ENCODE assay signal across 19 cellular contexts in genomic region chr2:213090772-213091171, GRCh38.
DNase-seq lines count a peak whose midpoint lies in the region; ATAC-seq and TF ChIP-seq lines count a peak whose summit lies in the region.
"Had no signal": no experiment of that assay in that cellular context is flagged by ENCODE, and none has a peak within 500 bp of the region (broad histone marks: within the 10 kb centered on the region; RNA-seq: fewer than 3 reads in every experiment).

No MANE protein-coding gene starts in this region.

- no peaks in the 10 kb centered on the region for H3K9me3 ChIP-seq in DND-41 (ENCODE audit: insufficient read depth, low read length, severe bottlenecking)
- no peaks in the 10 kb centered on the region for H3K9me3 ChIP-seq in gastrocnemius medialis
- H3K9me3 ChIP-seq in right atrium auricular region, result no peaks in the 10 kb centered on the region
- no peaks in the 10 kb centered on the region for H3K9me3 ChIP-seq in heart right ventricle
- H3K9me3 ChIP-seq: A549, Caco-2, HAP-1 had no signal

- H3K79me2 ChIP-seq in DND-41 (ENCODE audit: insufficient read depth, low read length), result peaks cover 93% of the 10 kb centered on the region

- H3K4me3 ChIP-seq in DND-41 (ENCODE audit: low read depth in 1 of 2, low read length in 2 of 2) (no peak overlapping the region), gastrocnemius medialis (no peak overlapping the region), right atrium auricular region (no peak overlapping the region), heart right ventricle (no peak overlapping the region)
- H3K4me3 ChIP-seq: A549, HAP-1 had no signal

- H3K4me2 ChIP-seq in DND-41 (ENCODE audit: insufficient read depth, low read length), result no peak overlapping the region
- H3K4me2 ChIP-seq: A549 had no signal

- no peaks in the 10 kb centered on the region for H3K9me3 Mint-ChIP-seq in central memory CD8-positive, alpha-beta T cell
- peaks cover 6% of the 10 kb centered on the region for H3K9me3 Mint-ChIP-seq in natural killer cell treated with Interleukin-12 subunit alpha and Interleukin-12 subunit beta and Interleukin-15 and Interleukin-18, amount 100 ng/mL, for 72 hours
- H3K9me3 Mint-ChIP-seq: CD8-positive, alpha-beta T cell; HFFc6 had no signal

- H3K27me3 ChIP-seq in DND-41 (ENCODE audit: insufficient read depth, low read length, poor library complexity) (no peaks in the 10 kb centered on the region), gastrocnemius medialis (no peaks in the 10 kb centered on the region), right atrium auricular region (no peaks in the 10 kb centered on the region), heart right ventricle (no peaks in the 10 kb centered on the region)

- no peak overlapping the region for H3K9ac ChIP-seq in DND-41 (ENCODE audit: low read depth, low read length)

- H2AFZ ChIP-seq in DND-41 (ENCODE audit: low read depth, low read length), result no peak overlapping the region

- no peak overlapping the region for H3K4me3 Mint-ChIP-seq in central memory CD8-positive, alpha-beta T cell
- no peak overlapping the region for H3K4me3 Mint-ChIP-seq in natural killer cell treated with Interleukin-12 subunit alpha and Interleukin-12 subunit beta and Interleukin-15 and Interleukin-18, amount 100 ng/mL, for 72 hours
- H3K4me3 Mint-ChIP-seq: CD8-positive, alpha-beta T cell; HFFc6 had no signal

- H3K27ac Mint-ChIP-seq in central memory CD8-positive, alpha-beta T cell (ENCODE audit: low read depth), result peak overlapping the region; percentile 58
- H3K27ac Mint-ChIP-seq in natural killer cell treated with Interleukin-12 subunit alpha and Interleukin-12 subunit beta and Interleukin-15 and Interleukin-18, amount 100 ng/mL, for 72 hours, result peak overlapping the region; percentile 36 to 54
- H3K27ac Mint-ChIP-seq: CD8-positive, alpha-beta T cell had no signal

- TF ChIP-seq CTCF in DND-41 (IDR thresholded peaks at IDR 0.05; ENCODE audit: borderline replicate concordance, extremely low read depth, low read length, poor library complexity, severe bottlenecking) (no peak), gastrocnemius medialis (IDR thresholded peaks at IDR 0.05 in 4 of 5, conservative IDR thresholded peaks at IDR 0.05 in 1 of 5) (no peak), right atrium auricular region (IDR thresholded peaks at IDR 0.05) (no peak), heart right ventricle (IDR thresholded peaks at IDR 0.05) (no peak)

- H3K4me1 Mint-ChIP-seq in central memory CD8-positive, alpha-beta T cell, result peaks cover 7% of the 10 kb centered on the region
- peaks cover 49 to 73% of the 10 kb centered on the region in 2 donors for H3K4me1 Mint-ChIP-seq in natural killer cell treated with Interleukin-12 subunit alpha and Interleukin-12 subunit beta and Interleukin-15 and Interleukin-18, amount 100 ng/mL, for 72 hours (ENCODE audit: low read depth in 2 of 2)

- intact Hi-C loops in gastrocnemius medialis (cut with DNase I; ENCODE audit: low total_unique reads) (no loop called here), heart right ventricle (cut with DNase I) (no loop called here)

- no peak for ATAC-seq in DND-41 (ENCODE audit: insufficient read depth, low read depth)
- ATAC-seq in central memory CD8-positive, alpha-beta T cell (replicated peaks; ENCODE audit: extremely low read depth, poor library complexity, severe bottlenecking), result no peak
- no peak for ATAC-seq in natural killer cell treated with Interleukin-12 subunit alpha and Interleukin-12 subunit beta and Interleukin-15 and Interleukin-18, amount 100 ng/mL, for 72 hours
- peak; percentile 21 to 74 for ATAC-seq in gastrocnemius medialis
- ATAC-seq in heart right ventricle, result no peak
- ATAC-seq: A549; CD8-positive, alpha-beta T cell had no signal

- peaks cover 45% of the 10 kb centered on the region for H3K36me3 ChIP-seq in DND-41 (ENCODE audit: insufficient read depth, low read length)
- H3K36me3 ChIP-seq in gastrocnemius medialis, result no peaks in the 10 kb centered on the region
- no peaks in the 10 kb centered on the region for H3K36me3 ChIP-seq in right atrium auricular region
- no peaks in the 10 kb centered on the region for H3K36me3 ChIP-seq in heart right ventricle
- H3K36me3 ChIP-seq: HAP-1 had no signal

- DNase-seq in DND-41 (no peak), gastrocnemius medialis (no peak), right atrium auricular region (ENCODE audit: low spot score) (no peak), AG08396 (ENCODE audit: low spot score) (no peak), DMS 273 treated with DMSO at 0.1 percent for 48 hours (lab: John Stamatoyannopoulos, UW) (no peak), heart right ventricle (no peak)
- no peak for DNase-seq in central memory CD8-positive, alpha-beta T cell (ENCODE audit: low spot score in 2 of 2)
- no peak for DNase-seq in natural killer cell treated with Interleukin-12 subunit alpha and Interleukin-12 subunit beta and Interleukin-15 and Interleukin-18, amount 100 ng/mL, for 72 hours (ENCODE audit: low spot score)
- DNase-seq: 8988T; ACHN; C1 segment of cervical spinal cord; Caco-2; CD8-positive, alpha-beta T cell; DMS79; GF-D8; GOT3; HFFc6 had no signal

- no peaks in the 10 kb centered on the region for H3K27me3 Mint-ChIP-seq in central memory CD8-positive, alpha-beta T cell
- no peaks in the 10 kb centered on the region for H3K27me3 Mint-ChIP-seq in natural killer cell treated with Interleukin-12 subunit alpha and Interleukin-12 subunit beta and Interleukin-15 and Interleukin-18, amount 100 ng/mL, for 72 hours

- peak overlapping the region; percentile 43 for H3K27ac ChIP-seq in DND-41 (ENCODE audit: low read length)
- peak overlapping the region in 2 of 4 donors; percentile 3 to 36 for H3K27ac ChIP-seq in gastrocnemius medialis
- H3K27ac ChIP-seq in right atrium auricular region, result no peak overlapping the region
- no peak overlapping the region for H3K27ac ChIP-seq in heart right ventricle
- H3K27ac ChIP-seq: A549 had no signal

- TF ChIP-seq POLR2A in gastrocnemius medialis (IDR thresholded peaks at IDR 0.05), result no peak

- peaks cover 43% of the 10 kb centered on the region for H3K4me1 ChIP-seq in DND-41 (ENCODE audit: insufficient read depth, low read length)
- H3K4me1 ChIP-seq in gastrocnemius medialis, result peaks cover 21% of the 10 kb centered on the region in 2 donors
- peaks cover 0 to 10% of the 10 kb centered on the region in 2 donors for H3K4me1 ChIP-seq in right atrium auricular region
- peaks cover 0 to 17% (median 14%) of the 10 kb centered on the region in 9 donors for H3K4me1 ChIP-seq in heart right ventricle
- H3K4me1 ChIP-seq: HAP-1 had no signal

- peaks cover 10% of the 10 kb centered on the region for H3K36me3 Mint-ChIP-seq in central memory CD8-positive, alpha-beta T cell (ENCODE audit: insufficient read depth)
- peaks cover 8% of the 10 kb centered on the region for H3K36me3 Mint-ChIP-seq in natural killer cell treated with Interleukin-12 subunit alpha and Interleukin-12 subunit beta and Interleukin-15 and Interleukin-18, amount 100 ng/mL, for 72 hours

- H4K20me1 ChIP-seq in DND-41 (ENCODE audit: insufficient read depth, low read length), result peaks cover 8% of the 10 kb centered on the region

- in situ Hi-C loops in gastrocnemius medialis (cut with MboI; ENCODE audit: low sequenced_read_pairs in 4 of 4), result no loop called here

- WGBS in heart right ventricle, 2 donors, result 65 to 77% methylated on average over 3 of the region's 3 CpGs

Comparison
In these comparisons a context has a peak if more than half of its experiments do, and no peak if none do; other contexts are left out.
1. ATAC-seq: peak in gastrocnemius medialis (2 of 2); none in DND-41 (single experiment), central memory CD8-positive, alpha-beta T cell (single experiment), natural killer cell treated with Interleukin-12 subunit alpha and Interleukin-12 subunit beta and Interleukin-15 and Interleukin-18, amount 100 ng/mL, for 72 hours (0 of 2) and heart right ventricle (0 of 8).